11 cellular contexts compared by ENCODE assay signal in the genomic region with DNA sequence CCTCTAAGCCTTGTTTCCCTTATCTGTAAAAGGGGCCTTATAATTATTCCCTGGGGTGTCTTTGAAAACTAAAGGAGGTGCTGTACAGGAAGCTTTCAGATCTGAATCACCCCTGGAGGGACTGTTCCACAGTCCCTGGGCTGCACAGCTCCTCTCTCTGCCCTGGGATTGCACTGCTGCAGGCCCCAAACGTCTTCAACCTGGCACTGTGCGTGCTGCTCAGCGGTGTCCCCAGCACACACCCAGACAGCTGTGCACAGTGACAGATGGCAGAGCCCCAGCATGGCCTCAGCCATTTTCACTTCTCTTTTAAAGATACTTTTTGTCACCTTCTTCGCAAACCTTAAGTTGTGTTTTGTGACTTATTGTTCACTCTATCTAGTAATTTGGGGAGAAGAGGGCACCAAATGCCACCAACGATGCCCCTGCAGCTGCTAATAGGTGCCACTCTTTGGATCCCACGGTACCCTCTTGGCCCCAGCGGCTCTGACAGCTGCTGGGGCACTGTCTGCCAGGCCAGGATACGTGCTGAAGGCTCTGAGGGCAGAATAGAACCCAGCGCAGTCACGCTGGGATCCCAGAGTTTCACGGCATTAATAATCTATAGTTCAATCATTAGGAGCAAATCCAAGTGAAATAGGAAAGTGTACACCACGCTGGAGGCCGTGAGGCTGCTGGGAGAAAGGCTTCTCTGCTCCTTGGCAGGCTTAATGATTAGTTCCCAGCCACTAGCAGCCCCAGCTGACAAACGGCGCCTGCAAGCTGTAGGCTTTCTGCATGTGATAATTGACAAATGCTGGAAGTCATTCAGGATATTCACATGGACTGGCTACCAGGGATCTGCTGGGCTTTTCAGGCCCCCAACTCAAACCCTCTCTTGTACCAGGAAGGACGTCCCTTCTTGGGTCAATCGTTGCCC. TPM values are rescaled to one million over a fixed set of nuclear protein-coding genes. Genes with fewer than 3 reads are reported as not detected.
DNase-seq lines count a peak whose midpoint lies in the region; ATAC-seq and TF ChIP-seq lines count a peak whose summit lies in the region.
"Had no signal": no experiment of that assay in that cellular context is flagged by ENCODE, and none has a peak within 500 bp of the region (broad histone marks: within the 10 kb centered on the region; RNA-seq: fewer than 3 reads in every experiment).

No MANE protein-coding gene starts in this region.

- H3K79me2 ChIP-seq in PC-3 (ENCODE audit: low read length), result no peaks in the 10 kb centered on the region

- no peak overlapping the region for H3K4me2 ChIP-seq in PC-3 (ENCODE audit: low read length)

- H3K4me1 ChIP-seq in uterus (no peaks in the 10 kb centered on the region), PC-3 (ENCODE audit: insufficient read depth, low read length) (peaks cover 13% of the 10 kb centered on the region)

- DNase-seq in NB4 (ENCODE audit: low read depth) (peak; percentile 91), medulla oblongata (ENCODE audit: extremely low spot score) (peak; percentile 7), NCI-H2107 treated with DMSO at 0.1 percent for 48 hours (lab: John Stamatoyannopoulos, UW; ENCODE audit: unreplicated experiment) (no peak), NK-92 (lab: John Stamatoyannopoulos, UW; ENCODE audit: unreplicated experiment) (no peak), uterus (no peak), PC-3 (no peak)
- DNase-seq: activated naive CD4-positive, alpha-beta T cell treated with Interleukin-2 at 50 U/mL for 16 hours had no signal

- H3K9me3 ChIP-seq in uterus (no peaks in the 10 kb centered on the region), PC-3 (ENCODE audit: low read length) (no peaks in the 10 kb centered on the region)

- no peak overlapping the region for H3K27ac ChIP-seq in uterus
- no peak overlapping the region for H3K27ac ChIP-seq in PC-3 (ENCODE audit: low read length)
- H3K27ac ChIP-seq: upper lobe of left lung had no signal

- H2AFZ ChIP-seq in PC-3 (ENCODE audit: low read length), result no peak overlapping the region

- TF ChIP-seq POLR2A in NB4 (IDR thresholded peaks at IDR 0.05; ENCODE audit: extremely low read depth, insufficient read length) (no peak), uterus (IDR thresholded peaks at IDR 0.05) (no peak)

- ATAC-seq in GM18858 (IDR thresholded peaks at IDR 0.05; ENCODE audit: unreplicated experiment) (peak; percentile 87), HG02623 (IDR thresholded peaks at IDR 0.05; ENCODE audit: unreplicated experiment) (peak; percentile 93), PC-3 (no peak)

- POLR2A ChIA-PET in PC-3 (lab: Charles Lee; ENCODE audit: unreplicated experiment), result no interaction called here

- no peaks in the 10 kb centered on the region for H3F3A ChIP-seq in PC-3 (ENCODE audit: low read length, unreplicated experiment)

- intact Hi-C loops in uterus (cut with DNase I; ENCODE audit: low total_unique reads), result no loop called here
- intact Hi-C loops in PC-3 (cut with micrococcal nuclease), result no loop called here

- H3K9me2 ChIP-seq in PC-3 (replicated peaks; ENCODE audit: low read length), result no peaks in the 10 kb centered on the region

- H3K4me3 ChIP-seq in NB4 (ENCODE audit: low read depth, low read length) (no peak overlapping the region), uterus (no peak overlapping the region), PC-3 (ENCODE audit: low read length) (no peak overlapping the region)
- H3K4me3 ChIP-seq: upper lobe of left lung had no signal

- H3K9ac ChIP-seq in PC-3 (ENCODE audit: low read length), result no peak overlapping the region

- TF ChIP-seq CTCF in NB4 (IDR thresholded peaks at IDR 0.05; ENCODE audit: low read depth, low read length) (no peak), uterus (IDR thresholded peaks at IDR 0.05) (no peak), PC-3 (conservative IDR thresholded peaks at IDR 0.05; ENCODE audit: low read depth, low read length) (no peak)

- H3K27me3 ChIP-seq in uterus, result no peaks in the 10 kb centered on the region
- peaks cover 2% of the 10 kb centered on the region; the same call in 1 of the 2 replicates for H3K27me3 ChIP-seq in PC-3 (ENCODE audit: low read length)
- H3K27me3 ChIP-seq: upper lobe of left lung had no signal

- H3K36me3 ChIP-seq in uterus (no peaks in the 10 kb centered on the region), PC-3 (ENCODE audit: low read depth, low read length) (no peaks in the 10 kb centered on the region)
- H3K36me3 ChIP-seq: upper lobe of left lung had no signal

- no TSS peak for BruUV-seq in PC-3 (replicated peaks; lab: Mats Ljungman, UMichigan)

- H4K20me1 ChIP-seq in PC-3 (ENCODE audit: low read length), result no peaks in the 10 kb centered on the region

- CTCF ChIA-PET in PC-3 (lab: Charles Lee), result no interaction called here

RNA-seq across cellular contexts. Expression of a gene that starts 50.5 kb away (rescaled TPM):
- total RNA-seq in uterus (not detected), PC-3 (2014; rRNA removed) (0.04 TPM in 1 of 2 replicates, not detected in the other)
- total RNA-seq: glomerular endothelial cell, upper lobe of left lung had no signal

Comparison
In these comparisons a context has a peak if more than half of its experiments do, and no peak if none do; other contexts are left out.
1. DNase-seq: peak in NB4 (single experiment) and medulla oblongata (single experiment); none in NCI-H2107 treated with DMSO at 0.1 percent for 48 hours (single experiment), NK-92 (single experiment), uterus (0 of 2) and PC-3 (single experiment).